In genomic region chr3:195162033-195162669, GRCh38 we compare ENCODE assay signal across 1 cellular context.
TF ChIP-seq lines count a peak whose summit lies in the region.

No MANE protein-coding gene starts in this region.

TF ChIP-seq in HepG2, 621 proteins besides CTCF, POLR2A, EP300 and RAD21 (continued from another document and continues in another):
- TF ChIP-seq ZNF281 (CRISPR knock-in tag; IDR thresholded peaks at IDR 0.05; ENCODE audit: borderline replicate concordance) (peak; percentile 60; the same call in 1 of the 2 replicates), TIGD3 (CRISPR knock-in tag; IDR thresholded peaks at IDR 0.05; ENCODE audit: borderline replicate concordance) (0 out of 2 replicates have a peak, but pooled peaks have one; percentile 46), BATF2 (CRISPR knock-in tag; IDR thresholded peaks at IDR 0.05) (no peak), PPARG (CRISPR knock-in tag; conservative IDR thresholded peaks at IDR 0.05) (peak; percentile 74; the same call in 1 of the 2 replicates), TBP (CRISPR knock-in tag; IDR thresholded peaks at IDR 0.05) (0 out of 2 replicates have a peak, but pooled peaks have one; percentile 56), KDM5B (CRISPR knock-in tag; IDR thresholded peaks at IDR 0.05; ENCODE audit: borderline replicate concordance) (peak; percentile 67; the same call in 1 of the 2 replicates), RNF219 (CRISPR knock-in tag; IDR thresholded peaks at IDR 0.05) (no peak), NR2F1 (CRISPR knock-in tag; IDR thresholded peaks at IDR 0.05) (no peak; a peak in 1 of 4 replicates), ZNF263 (CRISPR knock-in tag; IDR thresholded peaks at IDR 0.05) (0 out of 2 replicates have a peak, but pooled peaks have one; percentile 48), RXRA (CRISPR knock-in tag; IDR thresholded peaks at IDR 0.05) (peak; percentile 83), ZNF44 (CRISPR knock-in tag; IDR thresholded peaks at IDR 0.05) (no peak), MED1 (CRISPR knock-in tag; IDR thresholded peaks at IDR 0.05) (peak; percentile 100), ZNF33B (CRISPR knock-in tag; IDR thresholded peaks at IDR 0.05) (no peak), KAT7 (CRISPR knock-in tag; IDR thresholded peaks at IDR 0.05; ENCODE audit: borderline replicate concordance) (peak; percentile 64; the same call in 1 of the 2 replicates), ZSCAN31 (CRISPR knock-in tag; IDR thresholded peaks at IDR 0.05; ENCODE audit: low read depth) (peak; percentile 77), ZBTB20 (CRISPR knock-in tag; IDR thresholded peaks at IDR 0.05; ENCODE audit: borderline replicate concordance, low read depth) (peak; percentile 56; the same call in 1 of the 2 replicates), ERF (CRISPR knock-in tag; IDR thresholded peaks at IDR 0.05) (peak; percentile 95), ZNF414 (CRISPR knock-in tag; IDR thresholded peaks at IDR 0.05) (peak; percentile 86), KLF13 (CRISPR knock-in tag; IDR thresholded peaks at IDR 0.05) (no peak), RBM22 (optimal IDR thresholded peaks at IDR 0.05; ENCODE audit: low read length) (no peak), ZNF569 (CRISPR knock-in tag; IDR thresholded peaks at IDR 0.05; ENCODE audit: borderline replicate concordance) (no peak), PAF1 (CRISPR knock-in tag; IDR thresholded peaks at IDR 0.05) (no peak), RBM39 (IDR thresholded peaks at IDR 0.05; ENCODE audit: low read depth, low read length, poor library complexity, severe bottlenecking) (no peak), PRDM15 (CRISPR knock-in tag; IDR thresholded peaks at IDR 0.05) (peak; percentile 39), UBTF (CRISPR knock-in tag; IDR thresholded peaks at IDR 0.05) (peak; percentile 87), KDM3A (CRISPR knock-in tag; IDR thresholded peaks at IDR 0.05; ENCODE audit: low read depth) (peak; percentile 89), XBP1 (CRISPR knock-in tag; IDR thresholded peaks at IDR 0.05) (no peak), NR2F6 (IDR thresholded peaks at IDR 0.05) (peak; percentile 63), NR2F6 (CRISPR knock-in tag; IDR thresholded peaks at IDR 0.05) (peak; percentile 90), FOXA1 (IDR thresholded peaks at IDR 0.05) (no peak), FOXA1 (CRISPR knock-in tag; IDR thresholded peaks at IDR 0.05) (peak; percentile 64), SP1 (IDR thresholded peaks at IDR 0.05) (no peak), SP1 (CRISPR knock-in tag; IDR thresholded peaks at IDR 0.05) (no peak), TCF12 (IDR thresholded peaks at IDR 0.05) (no peak), TCF12 (CRISPR knock-in tag; IDR thresholded peaks at IDR 0.05) (peak; percentile 49; the same call in 1 of the 2 replicates), CEBPG (CRISPR knock-in tag; IDR thresholded peaks at IDR 0.05) (peak; percentile 90), PCBP2 (optimal IDR thresholded peaks at IDR 0.05; ENCODE audit: low read depth, low read length, poor library complexity, severe bottlenecking) (no peak), ZSCAN5A (CRISPR knock-in tag; IDR thresholded peaks at IDR 0.05; ENCODE audit: borderline replicate concordance) (peak; percentile 62; the same call in 1 of the 2 replicates), ZNF3 (CRISPR knock-in tag; IDR thresholded peaks at IDR 0.05) (0 out of 2 replicates have a peak, but pooled peaks have one; percentile 42), ZNF251 (CRISPR knock-in tag; IDR thresholded peaks at IDR 0.05) (no peak), ZNF644 (CRISPR knock-in tag; IDR thresholded peaks at IDR 0.05; ENCODE audit: low read depth) (peak; percentile 76), CSRNP2 (CRISPR knock-in tag; conservative IDR thresholded peaks at IDR 0.05; ENCODE audit: low read depth) (no peak), MED8 (CRISPR knock-in tag; IDR thresholded peaks at IDR 0.05; ENCODE audit: insufficient replicate concordance) (peak; percentile 87), NFRKB (IDR thresholded peaks at IDR 0.05) (no peak), RORA (CRISPR knock-in tag; IDR thresholded peaks at IDR 0.05) (0 out of 2 replicates have a peak, but pooled peaks have one; percentile 59), DPF2 (CRISPR knock-in tag; IDR thresholded peaks at IDR 0.05; ENCODE audit: borderline replicate concordance, low read depth) (peak; percentile 66; the same call in 1 of the 2 replicates), ZNF577 (CRISPR knock-in tag; IDR thresholded peaks at IDR 0.05; ENCODE audit: borderline replicate concordance, low read depth) (no peak), RCOR2 (CRISPR knock-in tag; IDR thresholded peaks at IDR 0.05) (peak; percentile 92), DMAP1 (CRISPR knock-in tag; IDR thresholded peaks at IDR 0.05) (0 out of 2 replicates have a peak, but pooled peaks have one; percentile 40), SIN3B (IDR thresholded peaks at IDR 0.05; ENCODE audit: low read length) (no peak), BRD4 (CRISPR knock-in tag; IDR thresholded peaks at IDR 0.05) (peak; percentile 98), NFE2L2 (IDR thresholded peaks at IDR 0.05; ENCODE audit: low read length) (no peak)
